In genomic region chr13:25807562-25807961, GRCh38 we compare ENCODE assay signal across 32 cellular contexts.
"Had no signal": no experiment of that assay in that cellular context is flagged by ENCODE, and none has a peak within 500 bp of the region (broad histone marks: within the 10 kb centered on the region; RNA-seq: fewer than 3 reads in every experiment).

No MANE protein-coding gene starts in this region.

- H3K36me3 Mint-ChIP-seq: stimulated activated memory B cell treated with anti-CD40 and anti-IgM and Interleukin-4, amounts not matched to agents 10 μg/mL and 1 μg/mL and 100 μg/mL, for 72 hours had no signal

- H3K27ac Mint-ChIP-seq: naive thymus-derived CD8-positive, alpha-beta T cell; natural killer cell treated with Interleukin-12 subunit alpha and Interleukin-12 subunit beta and Interleukin-15 and Interleukin-18, amount 100 ng/mL, for 72 hours; neural progenitor cell; progenitor cell of endocrine pancreas; stimulated activated memory B cell treated with anti-CD40 and anti-IgM and Interleukin-4, amounts not matched to agents 10 μg/mL and 1 μg/mL and 100 μg/mL, for 72 hours; stimulated activated naive CD8-positive, alpha-beta T cell treated with anti-CD3 and anti-CD28 coated beads, Interleukin-15, amount 100 ng/mL, for 72 hours; type B pancreatic cell had no signal

- H3K27ac ChIP-seq: neural progenitor cell, ovary, parathyroid adenoma, psoas muscle, right lobe of liver, sigmoid colon, skin epidermis, spleen, suprapubic skin, testis, tibial artery, transverse colon, upper lobe of right lung, uterus had no signal

- DNase-seq: naive thymus-derived CD8-positive, alpha-beta T cell; occipital lobe; ovary; posterior cingulate gyrus; psoas muscle; right cardiac atrium; right lobe of liver; sigmoid colon; spleen; stimulated activated CD4-positive, alpha-beta T cell treated with anti-CD3 and anti-CD28 coated beads, Interleukin-12 subunit alpha, Interleukin-12 subunit beta, amount 100 ng/mL, for 4 hours; stimulated activated CD4-positive, alpha-beta T cell treated with anti-CD3 and anti-CD28 coated beads, Interleukin-1b, Interleukin-23, amount 100 ng/mL, for 48 hours; stimulated activated CD4-positive, alpha-beta T cell treated with anti-CD3 and anti-CD28 coated beads, Interleukin-4, amount 100 ng/mL, for 1 hour; stimulated activated CD4-positive, alpha-beta T cell treated with anti-CD3 and anti-CD28 coated beads, Interleukin-4, amount 100 ng/mL, for 4 hours; stimulated activated CD8-positive, alpha-beta memory T cell treated with anti-CD3 and anti-CD28 coated beads, Interleukin-4, amount 100 ng/mL, for 48 hours; stimulated activated naive CD4-positive, alpha-beta T cell; stimulated activated naive CD8-positive, alpha-beta T cell treated with anti-CD3 and anti-CD28 coated beads, Interleukin-15, amount 100 ng/mL, for 72 hours; stimulated activated naive CD8-positive, alpha-beta T cell treated with anti-CD3 and anti-CD28 coated beads, Interleukin-15, Interleukin-2, amounts not matched to agents 100 U/mL and 50 U/mL, for 24 hours; substantia nigra; testis; tibial artery; transverse colon; upper lobe of right lung; uterus had no signal

- H3K4me3 ChIP-seq: neural progenitor cell, ovary, psoas muscle, right lobe of liver, sigmoid colon, skin epidermis, smooth muscle cell, spleen, suprapubic skin, testis, tibial artery, transverse colon, upper lobe of right lung, uterus had no signal

- H3K27me3 Mint-ChIP-seq: stimulated activated memory B cell treated with anti-CD40 and anti-IgM and Interleukin-4, amounts not matched to agents 10 μg/mL and 1 μg/mL and 100 μg/mL, for 72 hours had no signal

- H3K9me3 Mint-ChIP-seq: type B pancreatic cell had no signal

- H3K27me3 ChIP-seq: neural progenitor cell, ovary, right lobe of liver, sigmoid colon, spleen, testis, transverse colon, upper lobe of right lung, uterus had no signal

- H3K9ac ChIP-seq: neural progenitor cell, parathyroid adenoma had no signal

- H3K36me3 ChIP-seq: neural progenitor cell, ovary, right lobe of liver, sigmoid colon, spleen, suprapubic skin, tibial artery, transverse colon, upper lobe of right lung, uterus had no signal

- H3K4me3 Mint-ChIP-seq: naive thymus-derived CD8-positive, alpha-beta T cell; natural killer cell treated with Interleukin-12 subunit alpha and Interleukin-12 subunit beta and Interleukin-15 and Interleukin-18, amount 100 ng/mL, for 72 hours; neural progenitor cell; stimulated activated memory B cell treated with anti-CD40 and anti-IgM and Interleukin-4, amounts not matched to agents 10 μg/mL and 1 μg/mL and 100 μg/mL, for 72 hours; stimulated activated naive CD8-positive, alpha-beta T cell treated with anti-CD3 and anti-CD28 coated beads, Interleukin-15, amount 100 ng/mL, for 72 hours; type B pancreatic cell had no signal

- H3K4me1 Mint-ChIP-seq: naive thymus-derived CD8-positive, alpha-beta T cell; neural progenitor cell; stimulated activated memory B cell treated with anti-CD40 and anti-IgM and Interleukin-4, amounts not matched to agents 10 μg/mL and 1 μg/mL and 100 μg/mL, for 72 hours had no signal

- H3K9me3 ChIP-seq: ovary, right lobe of liver, suprapubic skin, testis, tibial artery, uterus had no signal

- ATAC-seq: naive thymus-derived CD8-positive, alpha-beta T cell; natural killer cell treated with Interleukin-12 subunit alpha and Interleukin-12 subunit beta and Interleukin-15 and Interleukin-18, amount 100 ng/mL, for 72 hours; psoas muscle; right cardiac atrium; right lobe of liver; stimulated activated memory B cell treated with anti-CD40 and anti-IgM and Interleukin-4, amounts not matched to agents 10 μg/mL and 1 μg/mL and 100 μg/mL, for 72 hours; stimulated activated naive CD8-positive, alpha-beta T cell treated with anti-CD3 and anti-CD28 coated beads, Interleukin-15, Interleukin-2, amounts not matched to agents 100 U/mL and 50 U/mL, for 24 hours; upper lobe of right lung had no signal

- H3K4me1 ChIP-seq: neural progenitor cell, parathyroid adenoma, right lobe of liver, sigmoid colon, spleen, suprapubic skin, testis, tibial artery, transverse colon, upper lobe of right lung, uterus had no signal
